Comparison of ENCODE assay signal across 15 cellular contexts in the genomic region with DNA sequence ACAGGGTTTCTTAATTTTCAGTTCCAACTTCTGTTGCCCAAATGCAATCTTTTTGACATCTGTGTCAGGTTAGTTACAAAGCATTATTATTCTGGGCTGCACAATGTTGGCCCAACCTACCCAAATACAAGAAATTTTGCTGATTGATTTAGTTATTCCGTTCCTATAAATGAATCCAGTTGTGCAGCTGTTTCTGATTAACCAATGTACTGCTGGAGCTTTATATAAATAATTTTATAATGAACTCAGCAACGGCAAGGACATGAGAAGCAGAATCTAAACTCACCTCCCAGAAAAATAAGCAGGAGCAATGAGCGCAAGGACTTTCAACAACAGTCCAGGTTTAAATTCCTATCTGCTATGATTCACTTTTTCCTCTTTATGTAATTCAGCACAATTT.
"Had no signal": no experiment of that assay in that cellular context is flagged by ENCODE, and none has a peak within 500 bp of the region (broad histone marks: within the 10 kb centered on the region; RNA-seq: fewer than 3 reads in every experiment).

No MANE protein-coding gene starts in this region.

- H3K27me3 ChIP-seq: cardiac muscle cell, transverse colon had no signal

- H3K4me1 ChIP-seq: lower lobe of right lung, transverse colon had no signal

- H3K36me3 ChIP-seq: cardiac muscle cell, transverse colon had no signal

- H3K27ac ChIP-seq: cardiac muscle cell, lower lobe of right lung, transverse colon had no signal

- H3K27ac Mint-ChIP-seq: activated CD4-positive, alpha-beta memory T cell treated with anti-CD3 and anti-CD28 coated beads for 36 hours; activated naive CD8-positive, alpha-beta T cell treated with anti-CD3 and anti-CD28 coated beads, Interleukin-2, amount 10 ng/mL, durations not matched to agents 7 days and 5 days; dendritic cell treated with granulocyte-macrophage colony-stimulating factor and Interleukin-4, amounts not matched to agents 40 ng/mL and 50 ng/mL, for 4 days; effector memory CD8-positive, alpha-beta T cell; progenitor cell of endocrine pancreas; stimulated activated memory B cell treated with anti-CD40 and anti-IgM and Interleukin-4, amounts not matched to agents 10 μg/mL and 1 μg/mL and 100 μg/mL, for 72 hours; T-cell had no signal

- H3K4me3 ChIP-seq: cardiac muscle cell, lower lobe of right lung, transverse colon had no signal

- H3K27me3 Mint-ChIP-seq: activated CD4-positive, alpha-beta memory T cell treated with anti-CD3 and anti-CD28 coated beads for 36 hours; activated naive CD8-positive, alpha-beta T cell treated with anti-CD3 and anti-CD28 coated beads, Interleukin-2, amount 10 ng/mL, durations not matched to agents 7 days and 5 days; dendritic cell treated with granulocyte-macrophage colony-stimulating factor and Interleukin-4, amounts not matched to agents 40 ng/mL and 50 ng/mL, for 4 days; effector memory CD8-positive, alpha-beta T cell; stimulated activated memory B cell treated with anti-CD40 and anti-IgM and Interleukin-4, amounts not matched to agents 10 μg/mL and 1 μg/mL and 100 μg/mL, for 72 hours; T-cell had no signal

- ATAC-seq: effector memory CD8-positive, alpha-beta T cell; lower lobe of right lung; natural killer cell; right cardiac atrium; stimulated activated memory B cell treated with anti-CD40 and anti-IgM and Interleukin-4, amounts not matched to agents 10 μg/mL and 1 μg/mL and 100 μg/mL, for 72 hours; T-cell had no signal

- H3K4me1 Mint-ChIP-seq: stimulated activated memory B cell treated with anti-CD40 and anti-IgM and Interleukin-4, amounts not matched to agents 10 μg/mL and 1 μg/mL and 100 μg/mL, for 72 hours had no signal

- H3K9me3 ChIP-seq: lower lobe of right lung, transverse colon had no signal

- H3K4me3 Mint-ChIP-seq: activated CD4-positive, alpha-beta memory T cell treated with anti-CD3 and anti-CD28 coated beads for 36 hours; activated naive CD8-positive, alpha-beta T cell treated with anti-CD3 and anti-CD28 coated beads, Interleukin-2, amount 10 ng/mL, durations not matched to agents 7 days and 5 days; dendritic cell treated with granulocyte-macrophage colony-stimulating factor and Interleukin-4, amounts not matched to agents 40 ng/mL and 50 ng/mL, for 4 days; effector memory CD8-positive, alpha-beta T cell; natural killer cell; stimulated activated memory B cell treated with anti-CD40 and anti-IgM and Interleukin-4, amounts not matched to agents 10 μg/mL and 1 μg/mL and 100 μg/mL, for 72 hours; T-cell had no signal

- DNase-seq: activated CD4-positive, alpha-beta memory T cell treated with anti-CD3 and anti-CD28 coated beads for 36 hours; activated CD4-positive, alpha-beta T cell treated with anti-CD3 and anti-CD28 coated beads for 1 hour; activated naive CD8-positive, alpha-beta T cell treated with anti-CD3 and anti-CD28 coated beads, Interleukin-2, amount 10 ng/mL, durations not matched to agents 7 days and 5 days; effector memory CD8-positive, alpha-beta T cell; lower lobe of right lung; natural killer cell; right cardiac atrium; stimulated activated CD4-positive, alpha-beta T cell treated with anti-CD3 and anti-CD28 coated beads, Interleukin-1b, Interleukin-23, amount 100 ng/mL, for 48 hours; T-cell; T1000; transverse colon had no signal
